ENCODE assay signal across 25 cellular contexts in the genomic region with DNA sequence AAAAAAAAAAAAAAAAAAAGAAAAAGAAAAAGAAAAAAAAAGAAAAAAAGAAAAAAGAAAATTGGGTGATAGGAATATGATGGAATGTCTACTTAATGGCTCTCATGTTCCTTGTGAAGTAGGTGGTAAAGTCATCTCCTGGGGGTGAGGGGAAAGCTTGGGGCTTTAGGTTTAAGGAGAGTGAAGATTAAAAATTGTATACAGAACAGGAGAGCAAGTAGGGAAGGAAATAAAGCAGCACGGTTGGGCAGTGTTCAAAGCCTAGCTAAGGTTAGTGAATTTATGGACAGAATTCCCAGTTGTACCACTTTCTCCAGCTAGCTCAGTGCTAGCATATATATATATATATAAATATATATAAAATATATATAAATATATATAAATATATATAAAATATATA. TPM values are rescaled to one million over a fixed set of nuclear protein-coding genes. Genes with fewer than 3 reads are reported as not detected.
DNase-seq lines count a peak whose midpoint lies in the region; ATAC-seq lines count a peak whose summit lies in the region.
"Had no signal": no experiment of that assay in that cellular context is flagged by ENCODE, and none has a peak within 500 bp of the region (broad histone marks: within the 10 kb centered on the region; RNA-seq: fewer than 3 reads in every experiment).

No MANE protein-coding gene starts in this region.

- H3K4me3 Mint-ChIP-seq in T-helper 17 cell = no peak overlapping the region
- H3K4me3 Mint-ChIP-seq: naive B cell had no signal

- DNase-seq in SKM-1 treated with dmso at 0.1 percent for 144 hours (lab: John Stamatoyannopoulos, UW; ENCODE audit: unreplicated experiment) = peak; percentile 13
- no peak for DNase-seq in SKM-1 (lab: John Stamatoyannopoulos, UW; ENCODE audit: unreplicated experiment)
- peak; percentile 17 for DNase-seq in NCI-H69 (lab: John Stamatoyannopoulos, UW)
- DNase-seq in left kidney (ENCODE audit: low read depth, low spot score) = peak; percentile 56
- no peak for DNase-seq in NCI-H748 (lab: John Stamatoyannopoulos, UW; ENCODE audit: unreplicated experiment)
- DNase-seq in T-helper 17 cell = no peak
- DNase-seq: activated CD4-positive, alpha-beta T cell treated with anti-CD3 and anti-CD28 coated beads, Interleukin-2, amount 50 U/mL, for 1 hour; activated CD8-positive, alpha-beta memory T cell treated with anti-CD3 and anti-CD28 coated beads, Interleukin-2, amount 50 U/mL, for 4 hours; BE2C; brain microvascular endothelial cell; COR-L47; effector CD4-positive, alpha-beta T cell; left lung; naive B cell; NCI-H1105; NCI-H2029; NCI-H446; NK-92 treated with Interleukin-12 subunit alpha and Interleukin-12 subunit beta, amount 100 ng/mL, for 24 hours; nucleus accumbens; upper lobe of left lung had no signal

- ATAC-seq in GM18868 (IDR thresholded peaks at IDR 0.05; ENCODE audit: unreplicated experiment) (peak; percentile 46), GM18511 (IDR thresholded peaks at IDR 0.05; ENCODE audit: unreplicated experiment) (no peak), T-helper 17 cell (no peak)
- ATAC-seq: HCT116, HepG2, left lung had no signal

- no peak overlapping the region for H3K27ac Mint-ChIP-seq in T-helper 17 cell
- H3K27ac Mint-ChIP-seq: naive B cell had no signal

- H3K36me3 Mint-ChIP-seq in T-helper 17 cell (ENCODE audit: low read depth) = peaks cover 3% of the 10 kb centered on the region
- H3K36me3 Mint-ChIP-seq: naive B cell had no signal

- peaks cover 10% of the 10 kb centered on the region for H3K27me3 Mint-ChIP-seq in T-helper 17 cell
- H3K27me3 Mint-ChIP-seq: naive B cell had no signal

- no peaks in the 10 kb centered on the region for H3K9me3 ChIP-seq in T-helper 17 cell (ENCODE audit: control insufficient read depth, low read length, poor library complexity, severe bottlenecking)
- H3K9me3 ChIP-seq: adrenal gland, BE2C, left lung, upper lobe of left lung had no signal

- peaks cover 2% of the 10 kb centered on the region for H3K4me1 Mint-ChIP-seq in T-helper 17 cell
- H3K4me1 Mint-ChIP-seq: naive B cell had no signal

RNA-seq across cellular contexts. Expression of gene SLC2A13, which starts 40.0 kb away (rescaled TPM):
- total RNA-seq in T-helper 17 cell = 1 to 10 TPM; 3.0 TPM

Comparison
In these comparisons a context has a peak if more than half of its experiments do, and no peak if none do; other contexts are left out.
1. DNase-seq: peak in SKM-1 treated with dmso at 0.1 percent for 144 hours (single experiment), NCI-H69 (single experiment) and left kidney (single experiment); none in SKM-1 (single experiment), NCI-H748 (single experiment) and T-helper 17 cell (0 of 3).